In genomic region chr1:177620636-177621190, GRCh38 we compare ENCODE assay signal across 23 cellular contexts.
DNase-seq lines count a peak whose midpoint lies in the region; ATAC-seq, FAIRE-seq and TF ChIP-seq lines count a peak whose summit lies in the region.
"Had no signal": no experiment of that assay in that cellular context is flagged by ENCODE, and none has a peak within 500 bp of the region (broad histone marks: within the 10 kb centered on the region; RNA-seq: fewer than 3 reads in every experiment).

No MANE protein-coding gene starts in this region.

- no peak for FAIRE-seq in kidney (lab: Jason Lieb, UNC)
- FAIRE-seq: GM18507 had no signal

- no peaks in the 10 kb centered on the region for H3F3A ChIP-seq in GM23248 (ENCODE audit: insufficient read depth)

- no peak for ATAC-seq in GM21381 (IDR thresholded peaks at IDR 0.05; ENCODE audit: unreplicated experiment)
- ATAC-seq: CD8-positive, alpha-beta T cell; left lung; Right ventricle myocardium inferior; T-cell had no signal

- no peak for TF ChIP-seq CTCF in kidney (IDR thresholded peaks at IDR 0.05; ENCODE audit: borderline replicate concordance, extremely low read depth, insufficient read depth)

- DNase-seq in GM23248 (peak; percentile 36), amniotic epithelial cell (ENCODE audit: low read depth) (peak; percentile 2), head of caudate nucleus (peak in 24 of 42 donors; percentile 6 to 71 (median 36)), renal cortical epithelial cell (ENCODE audit: low read depth) (peak; percentile 83), kidney (no peak), iPS-NIHi11 (ENCODE audit: low spot score) (no peak), COR-L47 (lab: John Stamatoyannopoulos, UW) (no peak)
- DNase-seq: activated CD4-positive, alpha-beta T cell treated with anti-CD3 and anti-CD28 coated beads, Interleukin-2, amount 10 ng/mL, durations not matched to agents 7 days and 5 days; activated gamma-delta T cell; amniotic stem cell; CD8-positive, alpha-beta T cell; cerebellar nuclear complex; DMS79 treated with DMSO at 0.1 percent for 48 hours; KBM-7; left lung; MV-4-11; NCI-H187; stimulated activated CD4-positive, alpha-beta T cell treated with anti-CD3 and anti-CD28 coated beads, Interleukin-15, amount 100 ng/mL, for 24 hours; T-cell had no signal

- intact Hi-C loops in head of caudate nucleus (cut with DNase I), result no loop called here
- intact Hi-C loops in kidney (cut with DNase I), result no loop called here

- H3K4me3 ChIP-seq in GM23248 (no peak overlapping the region), kidney (ENCODE audit: low read length in 2 of 2) (no peak overlapping the region)
- H3K4me3 ChIP-seq: left lung, right atrium auricular region had no signal

- H3K27ac ChIP-seq in GM23248, result no peak overlapping the region
- H3K27ac ChIP-seq in kidney (ENCODE audit: low read depth in 2 of 2, low read length in 2 of 2), result no peak overlapping the region
- H3K27ac ChIP-seq: left lung, right atrium auricular region had no signal

- H3K9ac ChIP-seq in GM23248 (no peak overlapping the region), kidney (ENCODE audit: low read length in 2 of 2) (no peak overlapping the region)

- H3K36me3 ChIP-seq in GM23248 (ENCODE audit: low read depth), result no peaks in the 10 kb centered on the region
- H3K36me3 ChIP-seq in kidney (ENCODE audit: control insufficient read depth in 1 of 2, insufficient read depth in 2 of 2, low read length in 2 of 2), result no peaks in the 10 kb centered on the region
- H3K36me3 ChIP-seq: left lung, right atrium auricular region had no signal

- H3K9me2 ChIP-seq in GM23248 (ENCODE audit: insufficient read depth), result no peaks in the 10 kb centered on the region

- H3K27me3 ChIP-seq in GM23248 (replicated peaks; ENCODE audit: insufficient read depth), result peaks cover 3% of the 10 kb centered on the region; the same call in 1 of the 2 replicates
- H3K27me3 ChIP-seq: left lung, right atrium auricular region had no signal

- H3K9me3 ChIP-seq in GM23248 (ENCODE audit: low read depth), result no peaks in the 10 kb centered on the region
- no peaks in the 10 kb centered on the region for H3K9me3 ChIP-seq in kidney (ENCODE audit: control insufficient read depth in 1 of 2, low read length in 2 of 2)
- H3K9me3 ChIP-seq: right atrium auricular region had no signal

- no peaks in the 10 kb centered on the region for H3K79me2 ChIP-seq in GM23248 (ENCODE audit: insufficient read depth)

- 9% methylated on average over 4 of the region's 4 CpGs for WGBS in GM23248 (ENCODE audit: low coverage in 1 of 2, low lambda C conversion rate in 2 of 2, missing lambda C conversion rate in 2 of 2), 2 experiments

- in situ Hi-C loops in GM23248 (cut with MboI), result no loop called here

- H4K20me1 ChIP-seq in GM23248 (ENCODE audit: insufficient read depth), result peaks cover 3% of the 10 kb centered on the region; the same call in 1 of the 2 replicates

- no peak overlapping the region for H3K4me2 ChIP-seq in GM23248 (ENCODE audit: unreplicated experiment)

- H2AFZ ChIP-seq in GM23248, result no peak overlapping the region

- H3K4me1 ChIP-seq in GM23248 (ENCODE audit: insufficient read depth) (0 out of 2 replicates have a peak, but pooled peaks cover 8% of the 10 kb centered on the region), kidney (ENCODE audit: control insufficient read depth in 1 of 2, insufficient read depth in 1 of 2, low read depth in 1 of 2, low read length in 2 of 2) (no peaks in the 10 kb centered on the region)
- H3K4me1 ChIP-seq: left lung, right atrium auricular region had no signal

Comparison
In these comparisons a context has a peak if more than half of its experiments do, and no peak if none do; other contexts are left out.
1. DNase-seq: peak in GM23248 (single experiment), amniotic epithelial cell (single experiment), head of caudate nucleus (24 of 42) and renal cortical epithelial cell (single experiment); none in kidney (single experiment), iPS-NIHi11 (single experiment) and COR-L47 (single experiment).